Comparison of ENCODE assay signal across 24 cellular contexts in genomic region chr22:39904864-39905263, GRCh38. TPM values are rescaled to one million over a fixed set of nuclear protein-coding genes. Genes with fewer than 3 reads are reported as not detected.
DNase-seq lines count a peak whose midpoint lies in the region; ATAC-seq and TF ChIP-seq lines count a peak whose summit lies in the region.
"Had no signal": no experiment of that assay in that cellular context is flagged by ENCODE, and none has a peak within 500 bp of the region (broad histone marks: within the 10 kb centered on the region; RNA-seq: fewer than 3 reads in every experiment).

No MANE protein-coding gene starts in this region.

- H3K9me3 ChIP-seq in mammary epithelial cell (replicated peaks; ENCODE audit: insufficient read depth, low read length) (no peaks in the 10 kb centered on the region), endodermal cell (ENCODE audit: control insufficient read depth, low read length) (no peaks in the 10 kb centered on the region)
- H3K9me3 ChIP-seq: gastroesophageal sphincter, tibial nerve had no signal

- peaks cover 21% of the 10 kb centered on the region for H3K36me3 Mint-ChIP-seq in stimulated activated naive CD8-positive, alpha-beta T cell treated with anti-CD3 and anti-CD28 coated beads, Interleukin-15, Interleukin-2, amounts not matched to agents 100 ng/mL and 50 ng/mL, for 24 hours (ENCODE audit: low read depth)
- peaks cover 78% of the 10 kb centered on the region for H3K36me3 Mint-ChIP-seq in activated CD8-positive, alpha-beta T cell treated with anti-CD3 and anti-CD28 coated beads, Interleukin-2, amount 10 ng/mL, durations not matched to agents 7 days and 5 days (ENCODE audit: low read depth)
- H3K36me3 Mint-ChIP-seq in immature natural killer cell (peaks cover 0 to 2% (median under 1%) of the 10 kb centered on the region in 3 donors), endodermal cell (ENCODE audit: low read depth) (no peaks in the 10 kb centered on the region), endothelial cell (ENCODE audit: low read depth, unreplicated experiment) (no peaks in the 10 kb centered on the region)
- H3K36me3 Mint-ChIP-seq: stimulated activated memory B cell treated with anti-CD40 and anti-IgM and Interleukin-4, amounts not matched to agents 10 μg/mL and 1 μg/mL and 100 μg/mL, for 72 hours had no signal

- H3K9me3 Mint-ChIP-seq in stimulated activated naive CD8-positive, alpha-beta T cell treated with anti-CD3 and anti-CD28 coated beads, Interleukin-15, Interleukin-2, amounts not matched to agents 100 ng/mL and 50 ng/mL, for 24 hours = peaks cover under 1% of the 10 kb centered on the region
- no peaks in the 10 kb centered on the region for H3K9me3 Mint-ChIP-seq in activated CD8-positive, alpha-beta T cell treated with anti-CD3 and anti-CD28 coated beads, Interleukin-2, amount 10 ng/mL, durations not matched to agents 7 days and 5 days (ENCODE audit: insufficient read depth)
- H3K9me3 Mint-ChIP-seq in immature natural killer cell (no peaks in the 10 kb centered on the region), endodermal cell (no peaks in the 10 kb centered on the region), endothelial cell (ENCODE audit: unreplicated experiment) (no peaks in the 10 kb centered on the region)
- H3K9me3 Mint-ChIP-seq: nephron; stimulated activated memory B cell treated with anti-CD40 and anti-IgM and Interleukin-4, amounts not matched to agents 10 μg/mL and 1 μg/mL and 100 μg/mL, for 72 hours had no signal

- 81% methylated on average over 4 of the region's 4 CpGs for WGBS in mammary epithelial cell (ENCODE audit: low coverage, missing lambda C conversion rate)
- 82 to 89% methylated on average over 2 to 4 of the region's 4 CpGs for WGBS in endodermal cell (ENCODE audit: insufficient coverage in 1 of 2, insufficient read length in 1 of 2), 2 experiments

- no peaks in the 10 kb centered on the region for H3K27me3 Mint-ChIP-seq in stimulated activated naive CD8-positive, alpha-beta T cell treated with anti-CD3 and anti-CD28 coated beads, Interleukin-15, Interleukin-2, amounts not matched to agents 100 ng/mL and 50 ng/mL, for 24 hours
- H3K27me3 Mint-ChIP-seq in activated CD8-positive, alpha-beta T cell treated with anti-CD3 and anti-CD28 coated beads, Interleukin-2, amount 10 ng/mL, durations not matched to agents 7 days and 5 days (ENCODE audit: low read depth) = no peaks in the 10 kb centered on the region
- H3K27me3 Mint-ChIP-seq in immature natural killer cell (ENCODE audit: low read depth in 3 of 3) (peaks cover 0 to 2% (median 2%) of the 10 kb centered on the region in 3 donors), endodermal cell (ENCODE audit: insufficient read depth) (peaks cover 14% of the 10 kb centered on the region), endothelial cell (ENCODE audit: unreplicated experiment) (no peaks in the 10 kb centered on the region)
- H3K27me3 Mint-ChIP-seq: stimulated activated memory B cell treated with anti-CD40 and anti-IgM and Interleukin-4, amounts not matched to agents 10 μg/mL and 1 μg/mL and 100 μg/mL, for 72 hours had no signal

- H3K4me3 Mint-ChIP-seq in stimulated activated naive CD8-positive, alpha-beta T cell treated with anti-CD3 and anti-CD28 coated beads, Interleukin-15, Interleukin-2, amounts not matched to agents 100 ng/mL and 50 ng/mL, for 24 hours = peak overlapping the region; percentile 90
- peak overlapping the region; percentile 95 for H3K4me3 Mint-ChIP-seq in activated CD8-positive, alpha-beta T cell treated with anti-CD3 and anti-CD28 coated beads, Interleukin-2, amount 10 ng/mL, durations not matched to agents 7 days and 5 days
- H3K4me3 Mint-ChIP-seq in immature natural killer cell (peak overlapping the region; percentile 29 to 98 (median 52)), endodermal cell (no peak overlapping the region), endothelial cell (ENCODE audit: unreplicated experiment) (no peak overlapping the region)
- H3K4me3 Mint-ChIP-seq: nephron; stimulated activated memory B cell treated with anti-CD40 and anti-IgM and Interleukin-4, amounts not matched to agents 10 μg/mL and 1 μg/mL and 100 μg/mL, for 72 hours had no signal

- H3K4me2 ChIP-seq in mammary epithelial cell (ENCODE audit: insufficient read depth, low read depth, low read length) = no peak overlapping the region

- dilution Hi-C loops in mammary epithelial cell (cut with HindIII; ENCODE audit: low sequenced_read_pairs) = loop anchor here (5.0 kb wide), 1 partner anchor 42 kb away; no protein-coding TSS in a partner anchor

- no peaks in the 10 kb centered on the region for H3K36me3 ChIP-seq in mammary epithelial cell (ENCODE audit: insufficient read depth, low read length)
- no peaks in the 10 kb centered on the region for H3K36me3 ChIP-seq in endodermal cell (ENCODE audit: control insufficient read depth, insufficient read depth, low read length)
- H3K36me3 ChIP-seq: gastroesophageal sphincter, tibial nerve had no signal

- TF ChIP-seq CTCF in foreskin fibroblast (IDR thresholded peaks at IDR 0.05; ENCODE audit: low read depth, low read length) (no peak), mammary epithelial cell (conservative IDR thresholded peaks at IDR 0.05 in 1 of 2, IDR thresholded peaks at IDR 0.05 in 1 of 2; ENCODE audit: extremely low read depth in 1 of 2, insufficient read depth in 1 of 2, low read depth in 1 of 2, low read length in 2 of 2) (no peak), endodermal cell (conservative IDR thresholded peaks at IDR 0.05) (no peak), endothelial cell (IDR thresholded peaks at IDR 0.05; ENCODE audit: unreplicated experiment) (no peak)

- no TSS peak for BruUV-seq in mammary epithelial cell (replicated peaks; lab: Mats Ljungman, UMichigan)

- POLR2A ChIA-PET in activated CD8-positive, alpha-beta T cell treated with anti-CD3 and anti-CD28 coated beads, Interleukin-2, amount 10 ng/mL, durations not matched to agents 7 days and 5 days (lab: Charles Lee) = interaction anchor here (1.3 to 17.3 kb wide), 4 partner anchors 10 to 105 kb away, joined by 3 to 412 read pairs (median 84); no protein-coding TSS in a partner anchor

- H3K9ac ChIP-seq in mammary epithelial cell (ENCODE audit: insufficient read depth, low read length) = no peak overlapping the region
- H3K9ac ChIP-seq in endodermal cell (ENCODE audit: extremely low read depth, low read length, poor library complexity, severe bottlenecking) = no peak overlapping the region
- H3K9ac ChIP-seq: GM23248 had no signal

- H4K20me1 ChIP-seq in mammary epithelial cell (ENCODE audit: insufficient read depth, low read length) = no peaks in the 10 kb centered on the region

- H3K4me3 ChIP-seq in foreskin fibroblast (ENCODE audit: low read depth in 1 of 2, low read length in 2 of 2) = no peak overlapping the region
- no peak overlapping the region for H3K4me3 ChIP-seq in mammary epithelial cell (replicated peaks in 1 of 3; ENCODE audit: insufficient read depth in 1 of 3, low read depth in 2 of 3, low read length in 3 of 3)
- no peak overlapping the region for H3K4me3 ChIP-seq in endodermal cell (ENCODE audit: low read length)
- H3K4me3 ChIP-seq: gastroesophageal sphincter, GM23248, tibial nerve had no signal

- H3K4me1 ChIP-seq in mammary epithelial cell (ENCODE audit: insufficient read depth, low read length) = no peaks in the 10 kb centered on the region
- H3K4me1 ChIP-seq in endodermal cell (ENCODE audit: control insufficient read depth, insufficient read depth, low read length) = no peaks in the 10 kb centered on the region
- H3K4me1 ChIP-seq: gastroesophageal sphincter had no signal

- intact Hi-C loops in mammary epithelial cell (cut with micrococcal nuclease) = no loop called here

- H3K27ac ChIP-seq in mammary epithelial cell (ENCODE audit: insufficient read depth, low read depth, low read length) (no peak overlapping the region), endodermal cell (ENCODE audit: low read depth, low read length) (no peak overlapping the region)
- H3K27ac ChIP-seq: gastroesophageal sphincter, GM23248 had no signal

- peaks cover 69% of the 10 kb centered on the region for H3K4me1 Mint-ChIP-seq in stimulated activated naive CD8-positive, alpha-beta T cell treated with anti-CD3 and anti-CD28 coated beads, Interleukin-15, Interleukin-2, amounts not matched to agents 100 ng/mL and 50 ng/mL, for 24 hours (ENCODE audit: low read depth)
- H3K4me1 Mint-ChIP-seq in activated CD8-positive, alpha-beta T cell treated with anti-CD3 and anti-CD28 coated beads, Interleukin-2, amount 10 ng/mL, durations not matched to agents 7 days and 5 days (ENCODE audit: low read depth) = peaks cover 38% of the 10 kb centered on the region
- peaks cover 88 to 95% of the 10 kb centered on the region in 2 donors for H3K4me1 Mint-ChIP-seq in immature natural killer cell
- no peaks in the 10 kb centered on the region for H3K4me1 Mint-ChIP-seq in endodermal cell
- H3K4me1 Mint-ChIP-seq in endothelial cell (ENCODE audit: unreplicated experiment) = no peaks in the 10 kb centered on the region
- H3K4me1 Mint-ChIP-seq: nephron had no signal

- H3K79me2 ChIP-seq in mammary epithelial cell (ENCODE audit: insufficient read depth, low read length) = no peaks in the 10 kb centered on the region

- in situ Hi-C loops in mammary epithelial cell (cut with MboI; ENCODE audit: low sequenced_read_pairs in 2 of 2) = no loop called here

- no peak overlapping the region for H2AFZ ChIP-seq in mammary epithelial cell (ENCODE audit: low read depth, low read length)
- H2AFZ ChIP-seq: GM23248 had no signal

- H3K27ac Mint-ChIP-seq in stimulated activated naive CD8-positive, alpha-beta T cell treated with anti-CD3 and anti-CD28 coated beads, Interleukin-15, Interleukin-2, amounts not matched to agents 100 ng/mL and 50 ng/mL, for 24 hours = peak overlapping the region; percentile 98
- H3K27ac Mint-ChIP-seq in activated CD8-positive, alpha-beta T cell treated with anti-CD3 and anti-CD28 coated beads, Interleukin-2, amount 10 ng/mL, durations not matched to agents 7 days and 5 days = peak overlapping the region; percentile 97
- H3K27ac Mint-ChIP-seq in immature natural killer cell (peak overlapping the region; percentile 39 to 91 (median 64)), endodermal cell (no peak overlapping the region), endothelial cell (ENCODE audit: unreplicated experiment) (no peak overlapping the region)
- H3K27ac Mint-ChIP-seq: nephron; stimulated activated memory B cell treated with anti-CD40 and anti-IgM and Interleukin-4, amounts not matched to agents 10 μg/mL and 1 μg/mL and 100 μg/mL, for 72 hours had no signal

- no peak for ATAC-seq in stimulated activated naive CD8-positive, alpha-beta T cell treated with anti-CD3 and anti-CD28 coated beads, Interleukin-15, Interleukin-2, amounts not matched to agents 100 U/mL and 50 U/mL, for 24 hours
- no peak for ATAC-seq in activated CD8-positive, alpha-beta T cell treated with anti-CD3 and anti-CD28 coated beads, Interleukin-2, amount 10 ng/mL, durations not matched to agents 7 days and 5 days
- ATAC-seq: esophagus mucosa; gastroesophageal sphincter; stimulated activated memory B cell treated with anti-CD40 and anti-IgM and Interleukin-4, amounts not matched to agents 10 μg/mL and 1 μg/mL and 100 μg/mL, for 72 hours had no signal

- H3K27me3 ChIP-seq in mammary epithelial cell (ENCODE audit: insufficient read depth, low read length) (no peaks in the 10 kb centered on the region), endodermal cell (ENCODE audit: control insufficient read depth, insufficient read depth, low read length, poor library complexity, severe bottlenecking) (peaks cover 7% of the 10 kb centered on the region)
- H3K27me3 ChIP-seq: tibial nerve had no signal

- CTCF ChIA-PET in activated CD8-positive, alpha-beta T cell treated with anti-CD3 and anti-CD28 coated beads, Interleukin-2, amount 10 ng/mL, durations not matched to agents 7 days and 5 days (lab: Charles Lee) = interaction anchor here (1.3 to 16.0 kb wide), 6 partner anchors 8 to 120 kb away, joined by 3 to 242 read pairs (median 6); no protein-coding TSS in a partner anchor
- CTCF ChIA-PET in mammary epithelial cell (lab: Charles Lee; ENCODE audit: low non-redundant PET) = no interaction called here

- DNase-seq in stimulated activated naive CD8-positive, alpha-beta T cell treated with anti-CD3 and anti-CD28 coated beads, Interleukin-15, Interleukin-2, amounts not matched to agents 100 U/mL and 50 U/mL, for 24 hours = no peak
- DNase-seq in activated CD8-positive, alpha-beta T cell treated with anti-CD3 and anti-CD28 coated beads, Interleukin-2, amount 10 ng/mL, durations not matched to agents 7 days and 5 days = no peak
- no peak for DNase-seq in immature natural killer cell
- no peak for DNase-seq in foreskin fibroblast
- no peak for DNase-seq in mammary epithelial cell
- DNase-seq in endodermal cell = no peak
- DNase-seq in endothelial cell (ENCODE audit: low spot score) = no peak
- DNase-seq: aorta, caudate nucleus, DMS79, GM23248, mesenchymal stem cell, NCI-H1930, NCI-H2227 treated with DMSO at 0.1 percent for 48 hours, NCI-H774, Right ventricle myocardium superior had no signal

RNA-seq across cellular contexts. Expression of gene GRAP2, which starts 4.0 kb away (rescaled TPM):
- 100 to 1,000 TPM; 235 to 239 TPM for total RNA-seq in activated CD8-positive, alpha-beta T cell treated with anti-CD3 and anti-CD28 coated beads, Interleukin-2, amount 10 ng/mL, durations not matched to agents 7 days and 5 days
- polyA plus RNA-seq in immature natural killer cell = 10 to 100 TPM; 41.7 to 67.5 (median 46.0) TPM
- total RNA-seq in mammary epithelial cell = under 1 TPM in 1 of 2 donors, not detected in 1; 0.33 TPM
- 0.03 TPM for polyA plus RNA-seq in mammary epithelial cell
- polyA minus RNA-seq in mammary epithelial cell = not detected
- total RNA-seq in endodermal cell = under 1 TPM; 0.11 to 0.92 TPM
- polyA plus RNA-seq in endodermal cell (2013, experiment 1 of 2) = 0.04 TPM
- 0.21 TPM for polyA plus RNA-seq in endodermal cell (2013, experiment 2 of 2)
- 20.5 TPM for total RNA-seq in endothelial cell (ENCODE audit: unreplicated experiment)
- total RNA-seq: GM23248, kidney epithelial cell, OCI-LY7 had no signal
- polyA plus RNA-seq: GM23248 had no signal

RNA-seq across cellular contexts. Expression of gene ENTHD1, which starts 11.3 kb away (rescaled TPM):
- total RNA-seq in activated CD8-positive, alpha-beta T cell treated with anti-CD3 and anti-CD28 coated beads, Interleukin-2, amount 10 ng/mL, durations not matched to agents 7 days and 5 days = under 1 TPM in 1 of 2 experiments, not detected in 1; 0.11 TPM
- polyA plus RNA-seq in immature natural killer cell = not detected
- not detected for total RNA-seq in mammary epithelial cell
- polyA plus RNA-seq in mammary epithelial cell = not detected
- polyA minus RNA-seq in mammary epithelial cell = not detected
- total RNA-seq in endodermal cell = not detected
- polyA plus RNA-seq in endodermal cell (2013, experiment 1 of 2) = not detected
- polyA plus RNA-seq in endodermal cell (2013, experiment 2 of 2) = not detected
- not detected for total RNA-seq in endothelial cell (ENCODE audit: unreplicated experiment)
- total RNA-seq: esophagus mucosa, GM23248, kidney epithelial cell, OCI-LY7, Right ventricle myocardium superior had no signal
- polyA plus RNA-seq: aorta, GM23248 had no signal

RNA-seq across cellular contexts. Expression of gene TMA7B, which starts 55.3 kb away (rescaled TPM):
- 1 to 10 TPM; 8.6 to 8.7 TPM for total RNA-seq in activated CD8-positive, alpha-beta T cell treated with anti-CD3 and anti-CD28 coated beads, Interleukin-2, amount 10 ng/mL, durations not matched to agents 7 days and 5 days
- polyA plus RNA-seq in immature natural killer cell (1 to 10 TPM in 2 of 3 donors, not detected in 1; 1.4 to 2.1 TPM), mammary epithelial cell (not detected)
- total RNA-seq in mammary epithelial cell (not detected), endodermal cell (not detected), endothelial cell (ENCODE audit: unreplicated experiment) (1.0 TPM)
- not detected for polyA minus RNA-seq in mammary epithelial cell
- polyA plus RNA-seq in endodermal cell (2013, experiment 1 of 2) = not detected
- polyA plus RNA-seq in endodermal cell (2013, experiment 2 of 2) = not detected
- total RNA-seq: gastroesophageal sphincter, GM23248, kidney epithelial cell, OCI-LY7, Right ventricle myocardium superior, tibial nerve had no signal
- polyA plus RNA-seq: aorta, GM23248 had no signal

Comparison
In these comparisons a context has a peak if more than half of its experiments do, and no peak if none do; other contexts are left out.
1. H3K27ac Mint-ChIP-seq: peak in stimulated activated naive CD8-positive, alpha-beta T cell treated with anti-CD3 and anti-CD28 coated beads, Interleukin-15, Interleukin-2, amounts not matched to agents 100 ng/mL and 50 ng/mL, for 24 hours (single experiment), activated CD8-positive, alpha-beta T cell treated with anti-CD3 and anti-CD28 coated beads, Interleukin-2, amount 10 ng/mL, durations not matched to agents 7 days and 5 days (single experiment) and immature natural killer cell (6 of 6); none in endodermal cell (single experiment) and endothelial cell (single experiment).
2. H3K4me3 Mint-ChIP-seq: peak in stimulated activated naive CD8-positive, alpha-beta T cell treated with anti-CD3 and anti-CD28 coated beads, Interleukin-15, Interleukin-2, amounts not matched to agents 100 ng/mL and 50 ng/mL, for 24 hours (single experiment), activated CD8-positive, alpha-beta T cell treated with anti-CD3 and anti-CD28 coated beads, Interleukin-2, amount 10 ng/mL, durations not matched to agents 7 days and 5 days (single experiment) and immature natural killer cell (5 of 5); none in endodermal cell (single experiment) and endothelial cell (single experiment).
3. RNA of gene GRAP2, which starts 4.0 kb away (total RNA-seq): 235 to 239 TPM in activated CD8-positive, alpha-beta T cell treated with anti-CD3 and anti-CD28 coated beads, Interleukin-2, amount 10 ng/mL, durations not matched to agents 7 days and 5 days and 20.5 TPM in endothelial cell (single experiment); 0.11 to 0.92 TPM in endodermal cell and 0.33 TPM in mammary epithelial cell; every median in the first group is over 10 times any median in the second.